Comparison of ENCODE assay signal across 2 cellular contexts in genomic region chr5:90557391-90557790, GRCh38.
TF ChIP-seq lines count a peak whose summit lies in the region.

No MANE protein-coding gene starts in this region.

TF ChIP-seq in HEK293, 187 proteins besides CTCF, POLR2A, EP300 and RAD21:
- no peak for TF ChIP-seq ZNF394 (tag by site-specific recombination; IDR thresholded peaks at IDR 0.05; ENCODE audit: borderline replicate concordance)
- TF ChIP-seq ZNF561 (tag by site-specific recombination; IDR thresholded peaks at IDR 0.05; ENCODE audit: borderline replicate concordance), result 0 out of 2 replicates have a peak, but pooled peaks have one; percentile 20

TF ChIP-seq in K562, 482 proteins besides CTCF, POLR2A, EP300 and RAD21:
- TF ChIP-seq XRCC5 (IDR thresholded peaks at IDR 0.05; ENCODE audit: low read depth, low read length) (no peak), FOS (IDR thresholded peaks at IDR 0.05; ENCODE audit: extremely low read depth, insufficient read length) (no peak), CBFA2T2 (conservative IDR thresholded peaks at IDR 0.05) (no peak), TCF7 (IDR thresholded peaks at IDR 0.05; ENCODE audit: borderline replicate concordance) (no peak), EGR1 (conservative IDR thresholded peaks at IDR 0.05) (no peak), ZNF740 (CRISPR knock-in tag; IDR thresholded peaks at IDR 0.05) (no peak), ZNF740 (tag; IDR thresholded peaks at IDR 0.05) (no peak), ZKSCAN1 (IDR thresholded peaks at IDR 0.05; ENCODE audit: low read depth, low read length) (no peak), PRDM10 (IDR thresholded peaks at IDR 0.05; ENCODE audit: partially characterized antibody) (no peak), ZNF263 (CRISPR knock-in tag; IDR thresholded peaks at IDR 0.05; ENCODE audit: borderline replicate concordance) (no peak), ERF (CRISPR knock-in tag; IDR thresholded peaks at IDR 0.05) (no peak), ZNF696 (CRISPR knock-in tag; conservative IDR thresholded peaks at IDR 0.05) (no peak), POLR2B (IDR thresholded peaks at IDR 0.05; ENCODE audit: low read depth, partially characterized antibody) (no peak), ZNF395 (CRISPR knock-in tag; IDR thresholded peaks at IDR 0.05) (no peak), KLF13 (tag; IDR thresholded peaks at IDR 0.05; ENCODE audit: borderline replicate concordance, low read depth) (no peak), ATF7 (IDR thresholded peaks at IDR 0.05) (no peak), RNF219 (CRISPR knock-in tag; IDR thresholded peaks at IDR 0.05) (no peak)
